Comparison of ENCODE assay signal across 23 cellular contexts in genomic region chr3:131494706-131495105, GRCh38.
"Had no signal": no experiment of that assay in that cellular context is flagged by ENCODE, and none has a peak within 500 bp of the region (broad histone marks: within the 10 kb centered on the region; RNA-seq: fewer than 3 reads in every experiment).

No MANE protein-coding gene starts in this region.

- H3K27ac Mint-ChIP-seq: activated naive CD4-positive, alpha-beta T cell treated with anti-CD3 and anti-CD28 coated beads, Interleukin-2, amount 50 U/mL, for 72 hours; activated T-helper 17 cell treated with anti-CD3 and anti-CD28 coated beads, Interleukin-2, amount 50 U/mL, for 72 hours; natural killer cell; T-helper 1 cell treated with Interleukin-12 subunit alpha and Interleukin-12 subunit beta and Interleukin-4 antibody, amounts not matched to agents 30 μg/mL and 1 μg/mL, for 36 hours; WTC11 had no signal

- DNase-seq: activated T-cell treated with anti-CD3 and anti-CD28 coated beads, Interleukin-2, amount 50 U/mL, for 24 hours; aorta; central memory CD4-positive, alpha-beta T cell; effector memory CD4-positive, alpha-beta T cell; esophagus squamous epithelium; gastrocnemius medialis; head of caudate nucleus; hypothalamus; left lung; natural killer cell; ovary; stimulated activated CD4-positive, alpha-beta T cell treated with anti-CD3 and anti-CD28 coated beads, Interleukin-4, amount 100 ng/mL, for 24 hours; stimulated activated naive CD8-positive, alpha-beta T cell treated with anti-CD3 and anti-CD28 coated beads, Interleukin-15, Interleukin-2, amounts not matched to agents 100 U/mL and 50 U/mL, for 24 hours; T1000; upper lobe of left lung had no signal

- ATAC-seq: activated naive CD4-positive, alpha-beta T cell treated with anti-CD3 and anti-CD28 coated beads, Interleukin-2, amount 50 U/mL, for 72 hours; activated T-helper 17 cell treated with anti-CD3 and anti-CD28 coated beads, Interleukin-2, amount 50 U/mL, for 72 hours; gastrocnemius medialis; left lung; natural killer cell; stimulated activated naive CD8-positive, alpha-beta T cell treated with anti-CD3 and anti-CD28 coated beads, Interleukin-15, Interleukin-2, amounts not matched to agents 100 U/mL and 50 U/mL, for 24 hours; WTC11 had no signal

- H3K4me3 ChIP-seq: esophagus squamous epithelium, gastrocnemius medialis, left lung, lung, ovary, prostate gland, right atrium auricular region, upper lobe of left lung had no signal

- H3K9me3 Mint-ChIP-seq: activated naive CD4-positive, alpha-beta T cell treated with anti-CD3 and anti-CD28 coated beads, Interleukin-2, amount 50 U/mL, for 72 hours; activated T-cell treated with anti-CD3 and anti-CD28 coated beads, Interleukin-2, amount 50 U/mL, for 24 hours; activated T-helper 17 cell treated with anti-CD3 and anti-CD28 coated beads, Interleukin-2, amount 50 U/mL, for 72 hours; natural killer cell; T-helper 1 cell treated with Interleukin-12 subunit alpha and Interleukin-12 subunit beta and Interleukin-4 antibody, amounts not matched to agents 30 μg/mL and 1 μg/mL, for 36 hours; WTC11 had no signal

- H3K4me3 Mint-ChIP-seq: activated T-cell treated with anti-CD3 and anti-CD28 coated beads, Interleukin-2, amount 50 U/mL, for 24 hours; activated T-helper 17 cell treated with anti-CD3 and anti-CD28 coated beads, Interleukin-2, amount 50 U/mL, for 72 hours; natural killer cell; T-helper 1 cell treated with Interleukin-12 subunit alpha and Interleukin-12 subunit beta and Interleukin-4 antibody, amounts not matched to agents 30 μg/mL and 1 μg/mL, for 36 hours; WTC11 had no signal

- FAIRE-seq: endothelial cell of umbilical vein had no signal

- H3K4me1 Mint-ChIP-seq: WTC11 had no signal

- H3K27me3 Mint-ChIP-seq: activated T-cell treated with anti-CD3 and anti-CD28 coated beads, Interleukin-2, amount 50 U/mL, for 24 hours; activated T-helper 17 cell treated with anti-CD3 and anti-CD28 coated beads, Interleukin-2, amount 50 U/mL, for 72 hours had no signal
